Comparison of ENCODE assay signal across 8 cellular contexts in the genomic region with DNA sequence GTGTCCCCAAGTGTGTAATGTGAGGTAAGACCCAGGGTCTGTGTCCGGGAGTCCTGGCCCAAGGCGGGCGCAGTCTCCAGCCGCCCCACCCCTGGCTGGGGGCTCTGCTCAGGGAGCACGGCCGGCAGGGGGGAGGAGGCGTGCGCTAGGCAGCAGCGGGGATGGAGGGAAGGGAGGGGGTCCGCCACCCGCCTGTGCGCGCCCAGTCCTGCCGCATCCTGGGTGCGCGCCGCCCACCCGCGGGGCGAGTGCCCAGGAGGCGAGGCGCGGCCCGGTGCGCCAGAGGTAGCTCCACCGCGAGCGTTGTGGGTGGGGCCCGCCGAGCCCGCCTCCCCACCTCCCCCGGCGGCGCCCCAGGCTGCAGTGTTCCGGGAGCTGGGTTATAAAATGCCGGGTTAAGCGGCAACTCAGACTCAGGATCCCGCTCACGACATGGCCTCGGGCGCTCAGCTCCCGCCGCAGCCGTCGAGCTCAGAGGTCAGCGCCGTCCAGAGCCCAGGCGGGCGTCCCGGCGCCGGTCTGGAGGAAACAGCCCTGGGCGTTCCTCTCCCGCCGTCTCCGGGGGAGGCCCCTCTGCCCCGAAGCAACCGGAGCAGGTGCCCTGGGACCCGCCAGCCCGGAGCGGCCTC. TPM values are rescaled to one million over a fixed set of nuclear protein-coding genes. Genes with fewer than 3 reads are reported as not detected.
A peak's percentile ranks its signal among the peaks of the same experiment; 100 is the strongest.
DNase-seq lines count a peak whose midpoint lies in the region; ATAC-seq, FAIRE-seq and TF ChIP-seq lines count a peak whose summit lies in the region.

A gene with protein sequence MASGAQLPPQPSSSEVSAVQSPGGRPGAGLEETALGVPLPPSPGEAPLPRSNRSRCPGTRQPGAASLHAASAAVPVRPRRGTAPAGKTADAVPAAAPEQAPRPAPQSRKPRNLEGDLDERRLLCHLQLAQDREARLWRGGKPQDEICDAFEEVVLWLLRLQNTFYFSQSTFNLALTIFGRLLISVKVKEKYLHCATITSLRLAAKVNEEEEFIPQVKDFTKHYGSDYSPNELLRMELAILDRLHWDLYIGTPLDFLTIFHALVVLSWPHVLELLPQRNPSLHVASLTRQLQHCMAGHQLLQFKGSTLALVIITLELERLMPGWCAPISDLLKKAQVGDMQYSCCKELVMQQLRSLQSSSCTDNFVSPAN (plus strand): TSS at position 363 of the 629 bp plus-strand sequence. CDS start 70 bp downstream, at position 433.

- no peak within 1 kb of the TSS for H3K27ac ChIP-seq in testis

- H3K9me3 ChIP-seq in testis: no peaks in the 10 kb centered on the region

- peaks cover 76% of the 10 kb centered on the region for H3K27me3 Mint-ChIP-seq in neural crest cell (ENCODE audit: low read depth)

- 0 to 1% methylated on average over 20 to 49 of the region's 61 CpGs for WGBS in testis, 2 donors

- TF ChIP-seq CTCF in epithelial cell of esophagus (IDR thresholded peaks at IDR 0.05; ENCODE audit: insufficient read depth, low read depth, low read length, missing control alignments) (no peak), neural crest cell (conservative IDR thresholded peaks at IDR 0.05) (peak; percentile 1), testis (IDR thresholded peaks at IDR 0.05) (no peak)

- H3K4me1 ChIP-seq in testis: peaks cover 3% of the 10 kb centered on the region

- peak; percentile 51 for ATAC-seq in HG03432 (IDR thresholded peaks at IDR 0.05; ENCODE audit: unreplicated experiment)

- FAIRE-seq in GM12892 (lab: Jason Lieb, UNC): peak; percentile 83

- H3K4me3 ChIP-seq in epithelial cell of esophagus (ENCODE audit: low read length) (peak within 1 kb of the TSS; percentile 37), testis (peak within 1 kb of the TSS; percentile 39 to 48)

- H3K36me3 ChIP-seq in testis (ENCODE audit: low read depth, missing control alignments): no peaks in the 10 kb centered on the region

- H3K27me3 ChIP-seq in testis: no peaks in the 10 kb centered on the region

- H3K4me1 Mint-ChIP-seq in neural crest cell: no peaks in the 10 kb centered on the region

- H3K27ac Mint-ChIP-seq in neural crest cell (ENCODE audit: unreplicated experiment): no peak within 1 kb of the TSS

- peaks cover 4% of the 10 kb centered on the region for H3K36me3 Mint-ChIP-seq in neural crest cell (ENCODE audit: low read depth)

- TF ChIP-seq POLR2A in GM12892 (IDR thresholded peaks at IDR 0.05; ENCODE audit: low read depth, low read length): no peak
- TF ChIP-seq POLR2A in testis (IDR thresholded peaks at IDR 0.05): no peak

- DNase-seq in GM12892 (ENCODE audit: insufficient read length) (peak; percentile 60), epithelial cell of esophagus (ENCODE audit: low read depth) (peak; percentile 30), neural crest cell (ENCODE audit: low read depth, low spot score) (peak; percentile 14), testis (no peak), mucosa of gallbladder (ENCODE audit: low spot score) (no peak), NCI-H1105 treated with DMSO at 0.1 percent for 48 hours (lab: John Stamatoyannopoulos, UW) (no peak)
- peak; percentile 36 to 51 for DNase-seq in activated CD8-positive, alpha-beta memory T cell treated with anti-CD3 and anti-CD28 coated beads for 1 hour (ENCODE audit: extremely low read depth in 1 of 2, low read depth in 1 of 2)

- H3K9me3 Mint-ChIP-seq in neural crest cell: peaks cover 3% of the 10 kb centered on the region

- intact Hi-C loops in testis (cut with DNase I; ENCODE audit: low total_unique reads): no loop called here

- H3K4me3 Mint-ChIP-seq in neural crest cell: peak within 1 kb of the TSS; percentile 64

RNA-seq across cellular contexts. Expression of the gene that starts here (rescaled TPM):
- polyA plus RNA-seq in GM12892 (2012; ENCODE audit: missing spikeins): 7.6 TPM
- total RNA-seq in neural crest cell (not detected in 2 replicates), testis (1 to 10 TPM; 2.7 to 4.5 TPM), mucosa of gallbladder (8.4 TPM)
- polyA plus RNA-seq in testis (ENCODE audit: insufficient read depth, low read depth, low replicate concordance): 1.1 TPM

Comparison
In these comparisons a context has a peak if more than half of its experiments do, and no peak if none do; other contexts are left out.
1. Peak in DNase-seq in neural crest cell; RNA of the gene not detected or under 1 TPM.
2. DNase-seq: peak in GM12892 (single experiment), activated CD8-positive, alpha-beta memory T cell treated with anti-CD3 and anti-CD28 coated beads for 1 hour (2 of 2) and epithelial cell of esophagus (single experiment); none in testis (single experiment), mucosa of gallbladder (single experiment) and NCI-H1105 treated with DMSO at 0.1 percent for 48 hours (single experiment).